Comparison of ENCODE assay signal across 7 cellular contexts in the genomic region with DNA sequence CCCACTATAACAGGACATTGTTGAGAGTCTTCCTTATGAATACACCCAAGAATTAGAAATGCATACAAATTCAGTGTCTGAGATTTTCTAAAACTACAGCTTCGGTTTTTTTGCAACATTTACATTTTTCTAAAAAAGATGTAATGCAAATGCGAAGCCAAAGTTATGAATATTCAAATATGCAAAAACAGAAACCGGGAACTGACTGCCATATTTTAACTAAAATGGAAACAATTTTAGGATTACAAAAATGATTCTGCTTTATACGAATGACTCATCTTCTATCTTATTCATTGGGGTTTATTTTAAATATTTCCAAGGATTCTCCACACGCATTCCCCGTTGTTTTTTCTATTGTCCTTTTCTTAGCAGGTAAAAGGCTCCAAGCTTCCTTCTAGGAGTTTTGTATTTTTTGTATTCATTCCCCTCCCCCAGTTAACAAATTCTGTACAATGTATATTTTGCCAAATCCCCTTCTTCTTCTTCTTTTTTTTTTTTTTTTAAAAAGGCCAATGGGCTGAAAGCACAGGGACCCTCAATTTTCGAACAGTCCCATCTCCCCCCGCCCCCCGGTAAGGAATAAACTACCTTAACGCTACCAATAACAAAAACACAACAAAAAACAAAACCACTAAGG. TPM values are rescaled to one million over a fixed set of nuclear protein-coding genes. Genes with fewer than 3 reads are reported as not detected.
A peak's percentile ranks its signal among the peaks of the same experiment; 100 is the strongest.
DNase-seq lines count a peak whose midpoint lies in the region; ATAC-seq and TF ChIP-seq lines count a peak whose summit lies in the region.

No MANE protein-coding gene starts in this region.

- H3K9ac ChIP-seq in GM23248, result peak overlapping the region; percentile 93
- H3K9ac ChIP-seq in skeletal muscle tissue (ENCODE audit: low read depth in 1 of 3, low read length in 3 of 3), result peak overlapping the region; percentile 77 to 82 (median 82)

- peak overlapping the region; percentile 79 for H3K27ac ChIP-seq in GM23248
- H3K27ac ChIP-seq in RWPE2 (ENCODE audit: poor library complexity, severe bottlenecking), result peak overlapping the region; percentile 79
- peak overlapping the region; percentile 75 for H3K27ac ChIP-seq in skeletal muscle tissue (ENCODE audit: low read depth, low read length)

- TF ChIP-seq CTCF in RWPE2 (IDR thresholded peaks at IDR 0.05; ENCODE audit: poor library complexity, severe bottlenecking) (no peak), fibroblast of the aortic adventitia (IDR thresholded peaks at IDR 0.05; ENCODE audit: insufficient read depth, low read length) (no peak)

- H4K20me1 ChIP-seq in GM23248 (ENCODE audit: insufficient read depth), result peaks cover 6% of the 10 kb centered on the region; the same call in 1 of the 2 replicates

- DNase-seq in GM23248 (peak; percentile 52), RWPE2 (ENCODE audit: low spot score) (no peak), fibroblast of the aortic adventitia (ENCODE audit: low read depth) (no peak), islet precursor cell (no peak), DMS153 treated with DMSO at 0.1 percent for 48 hours (lab: John Stamatoyannopoulos, UW; ENCODE audit: unreplicated experiment) (no peak)

- H2AFZ ChIP-seq in GM23248, result peak overlapping the region; percentile 43; the same call in 1 of the 2 replicates

- H3K9me3 ChIP-seq in GM23248 (ENCODE audit: low read depth) (no peaks in the 10 kb centered on the region), RWPE2 (ENCODE audit: severe bottlenecking) (no peaks in the 10 kb centered on the region), skeletal muscle tissue (ENCODE audit: control insufficient read depth in 3 of 3, low read length in 3 of 3) (no peaks in the 10 kb centered on the region)

- no peaks in the 10 kb centered on the region for H3K9me2 ChIP-seq in GM23248 (ENCODE audit: insufficient read depth)

- H3K36me3 ChIP-seq in GM23248 (ENCODE audit: low read depth) (peaks cover 14% of the 10 kb centered on the region), RWPE2 (ENCODE audit: low read depth) (peaks cover 37% of the 10 kb centered on the region), skeletal muscle tissue (ENCODE audit: control insufficient read depth in 3 of 3, insufficient read depth in 3 of 3, low read length in 3 of 3) (peaks cover 0 to 14% (median 7%) of the 10 kb centered on the region in 3 donors)

- peaks cover 38% of the 10 kb centered on the region for H3K4me1 ChIP-seq in GM23248 (ENCODE audit: insufficient read depth)
- H3K4me1 ChIP-seq in RWPE2 (ENCODE audit: insufficient read depth, poor library complexity, severe bottlenecking), result peaks cover 18% of the 10 kb centered on the region
- peaks cover 6 to 24% (median 19%) of the 10 kb centered on the region in 3 donors for H3K4me1 ChIP-seq in skeletal muscle tissue (ENCODE audit: control insufficient read depth in 3 of 3, insufficient read depth in 3 of 3, low read length in 3 of 3)

- in situ Hi-C loops in GM23248 (cut with MboI), result no loop called here

- peak overlapping the region; percentile 96 for H3K4me3 ChIP-seq in GM23248
- peak overlapping the region; percentile 64 for H3K4me3 ChIP-seq in RWPE2 (ENCODE audit: severe bottlenecking)
- peak overlapping the region; percentile 85 for H3K4me3 ChIP-seq in fibroblast of the aortic adventitia (ENCODE audit: low read depth, low read length)
- H3K4me3 ChIP-seq in skeletal muscle tissue (ENCODE audit: low read length in 3 of 3), result peak overlapping the region; percentile 87 to 91 (median 90)

- H3K27me3 ChIP-seq in GM23248 (replicated peaks; ENCODE audit: insufficient read depth) (no peaks in the 10 kb centered on the region), RWPE2 (ENCODE audit: insufficient read depth, poor library complexity, severe bottlenecking) (no peaks in the 10 kb centered on the region), skeletal muscle tissue (ENCODE audit: control insufficient read depth in 3 of 3, insufficient read depth in 3 of 3, low read length in 3 of 3) (no peaks in the 10 kb centered on the region)

- H3K4me2 ChIP-seq in GM23248 (ENCODE audit: unreplicated experiment), result peak overlapping the region; percentile 99

- ATAC-seq in RWPE2 (ENCODE audit: low read depth) (no peak), GM19351 (IDR thresholded peaks at IDR 0.05; ENCODE audit: unreplicated experiment) (no peak)

- peaks cover 51% of the 10 kb centered on the region for H3F3A ChIP-seq in GM23248 (ENCODE audit: insufficient read depth)

- peaks cover 90% of the 10 kb centered on the region for H3K79me2 ChIP-seq in GM23248 (ENCODE audit: insufficient read depth)

- WGBS in GM23248 (ENCODE audit: low coverage in 1 of 2, low lambda C conversion rate in 2 of 2, missing lambda C conversion rate in 2 of 2), 2 experiments, result 0 to 1% methylated on average over 8 to 10 of the region's 10 CpGs

RNA-seq across cellular contexts. Expression of a gene that starts 1.0 kb away (rescaled TPM):
- total RNA-seq in GM23248 (2014; rRNA removed; shearing (Covaris generic)), result 388 and 428 TPM in 2 replicates
- 666 and 676 TPM in 2 replicates for polyA plus RNA-seq in GM23248 (2016; fragmentation: Nextera tagmentation; extraction: Ambion mirVana)
- 112 and 312 TPM in 2 replicates for total RNA-seq in fibroblast of the aortic adventitia (ENCODE audit: low replicate concordance)
- 26.1 TPM for total RNA-seq in skeletal muscle tissue

RNA-seq across cellular contexts. Expression of a gene that starts 18.6 kb away (rescaled TPM):
- total RNA-seq in GM23248 (2014; rRNA removed; shearing (Covaris generic)), result not detected in 2 replicates
- not detected in 2 replicates for polyA plus RNA-seq in GM23248 (2016; fragmentation: Nextera tagmentation; extraction: Ambion mirVana)
- total RNA-seq in fibroblast of the aortic adventitia (ENCODE audit: low replicate concordance) (not detected in 2 replicates), skeletal muscle tissue (not detected)

RNA-seq across cellular contexts. Expression of a gene that starts 44.3 kb away (rescaled TPM):
- not detected in 2 replicates for total RNA-seq in GM23248 (2014; rRNA removed; shearing (Covaris generic))
- 0.28 and 0.41 TPM in 2 replicates for polyA plus RNA-seq in GM23248 (2016; fragmentation: Nextera tagmentation; extraction: Ambion mirVana)
- total RNA-seq in fibroblast of the aortic adventitia (ENCODE audit: low replicate concordance), result 0.63 and 0.74 TPM in 2 replicates
- 8.9 TPM for total RNA-seq in skeletal muscle tissue
